Comparison of ENCODE assay signal across 1 cellular context in genomic region chr7:70836279-70836678, GRCh38.
TF ChIP-seq lines count a peak whose summit lies in the region.

No MANE protein-coding gene starts in this region.

TF ChIP-seq in GM23338, 12 proteins besides CTCF, POLR2A, EP300 and RAD21 (continued from another document):
- TF ChIP-seq ZNF462 (CRISPR knock-in tag; IDR thresholded peaks at IDR 0.05) = no peak
- TF ChIP-seq CREB1 (CRISPR knock-in tag; IDR thresholded peaks at IDR 0.05; ENCODE audit: low read depth) = no peak
- no peak for TF ChIP-seq EZH2 (IDR thresholded peaks at IDR 0.05; ENCODE audit: low read depth, unreplicated experiment)
- no peak for TF ChIP-seq REST (IDR thresholded peaks at IDR 0.05; ENCODE audit: unreplicated experiment)
